1 cellular context compared by ENCODE assay signal in the genomic region with DNA sequence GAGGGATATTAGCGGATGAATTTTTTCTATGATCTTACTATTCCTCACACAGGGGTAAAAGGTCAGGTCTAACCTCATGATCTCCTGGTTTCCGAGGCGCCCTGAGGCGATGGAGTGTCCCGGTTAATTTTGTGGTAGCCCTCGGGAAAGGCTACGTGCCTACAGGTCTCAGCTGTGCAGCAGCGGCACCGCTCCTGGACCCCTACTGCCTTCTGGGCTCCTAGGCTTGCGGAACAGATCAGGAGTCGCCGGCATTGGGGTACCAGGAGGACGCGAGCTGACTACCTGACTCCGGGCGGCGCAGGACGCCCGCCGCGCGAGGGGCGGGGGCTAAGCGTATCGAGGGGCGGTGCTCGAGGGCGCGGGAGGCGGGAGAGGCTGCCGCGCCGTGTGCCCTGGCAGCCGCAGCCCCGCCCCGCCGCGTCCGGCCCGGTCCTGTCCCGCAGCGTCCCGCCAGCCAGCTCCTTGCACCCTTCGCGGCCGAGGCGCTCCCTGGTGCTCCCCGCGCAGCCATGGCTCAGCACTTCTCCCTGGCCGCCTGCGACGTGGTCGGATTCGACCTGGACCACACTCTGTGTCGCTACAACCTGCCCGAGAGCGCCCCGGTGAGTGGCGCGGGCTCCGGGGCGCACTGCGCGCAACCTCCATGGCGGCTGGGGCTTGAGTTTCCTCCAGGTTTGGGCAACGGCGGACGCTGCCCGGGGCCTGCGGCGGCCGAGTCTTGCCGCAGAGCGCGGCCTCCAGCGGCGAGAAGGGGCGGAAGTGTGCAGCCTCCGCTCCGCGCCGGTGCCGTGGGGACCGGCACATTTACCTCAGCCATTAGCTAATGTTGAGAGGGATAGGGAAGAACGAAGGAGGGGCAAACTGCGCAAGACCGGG.
A peak's percentile ranks its signal among the peaks of the same experiment; 100 is the strongest.
TF ChIP-seq lines count a peak whose summit lies in the region.

A gene (plus strand): TSS at position 435 of the 879 bp plus-strand sequence. CDS start 78 bp downstream, at position 513.

TF ChIP-seq in HepG2, 621 proteins besides CTCF, POLR2A, EP300 and RAD21 (continued from another document and continues in another):
- TF ChIP-seq, protein P1, sequence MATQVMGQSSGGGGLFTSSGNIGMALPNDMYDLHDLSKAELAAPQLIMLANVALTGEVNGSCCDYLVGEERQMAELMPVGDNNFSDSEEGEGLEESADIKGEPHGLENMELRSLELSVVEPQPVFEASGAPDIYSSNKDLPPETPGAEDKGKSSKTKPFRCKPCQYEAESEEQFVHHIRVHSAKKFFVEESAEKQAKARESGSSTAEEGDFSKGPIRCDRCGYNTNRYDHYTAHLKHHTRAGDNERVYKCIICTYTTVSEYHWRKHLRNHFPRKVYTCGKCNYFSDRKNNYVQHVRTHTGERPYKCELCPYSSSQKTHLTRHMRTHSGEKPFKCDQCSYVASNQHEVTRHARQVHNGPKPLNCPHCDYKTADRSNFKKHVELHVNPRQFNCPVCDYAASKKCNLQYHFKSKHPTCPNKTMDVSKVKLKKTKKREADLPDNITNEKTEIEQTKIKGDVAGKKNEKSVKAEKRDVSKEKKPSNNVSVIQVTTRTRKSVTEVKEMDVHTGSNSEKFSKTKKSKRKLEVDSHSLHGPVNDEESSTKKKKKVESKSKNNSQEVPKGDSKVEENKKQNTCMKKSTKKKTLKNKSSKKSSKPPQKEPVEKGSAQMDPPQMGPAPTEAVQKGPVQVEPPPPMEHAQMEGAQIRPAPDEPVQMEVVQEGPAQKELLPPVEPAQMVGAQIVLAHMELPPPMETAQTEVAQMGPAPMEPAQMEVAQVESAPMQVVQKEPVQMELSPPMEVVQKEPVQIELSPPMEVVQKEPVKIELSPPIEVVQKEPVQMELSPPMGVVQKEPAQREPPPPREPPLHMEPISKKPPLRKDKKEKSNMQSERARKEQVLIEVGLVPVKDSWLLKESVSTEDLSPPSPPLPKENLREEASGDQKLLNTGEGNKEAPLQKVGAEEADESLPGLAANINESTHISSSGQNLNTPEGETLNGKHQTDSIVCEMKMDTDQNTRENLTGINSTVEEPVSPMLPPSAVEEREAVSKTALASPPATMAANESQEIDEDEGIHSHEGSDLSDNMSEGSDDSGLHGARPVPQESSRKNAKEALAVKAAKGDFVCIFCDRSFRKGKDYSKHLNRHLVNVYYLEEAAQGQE (IDR thresholded peaks at IDR 0.05; ENCODE audit: borderline replicate concordance in 1 of 2, low read depth in 1 of 2, low read length in 2 of 2) = peak in 1 of 2 experiments; percentile 33; a peak in 1 of 4 replicates
- TF ChIP-seq ZNF432 (CRISPR knock-in tag; IDR thresholded peaks at IDR 0.05; ENCODE audit: borderline replicate concordance) = no peak
- peak; percentile 24; the same call in 1 of the 2 replicates for TF ChIP-seq ZNF367 (CRISPR knock-in tag; IDR thresholded peaks at IDR 0.05; ENCODE audit: borderline replicate concordance)
- TF ChIP-seq FOSL2 (CRISPR knock-in tag; IDR thresholded peaks at IDR 0.05) = no peak
- TF ChIP-seq FOXM1 (CRISPR knock-in tag; IDR thresholded peaks at IDR 0.05) = peak; percentile 89
- TF ChIP-seq TBX2 (CRISPR knock-in tag; IDR thresholded peaks at IDR 0.05; ENCODE audit: borderline replicate concordance) = peak; percentile 94
- no peak for TF ChIP-seq KDM6A (CRISPR knock-in tag; IDR thresholded peaks at IDR 0.05; ENCODE audit: low read depth)
- 0 out of 2 replicates have a peak, but pooled peaks have one; percentile 8 for TF ChIP-seq NFE2 (CRISPR knock-in tag; IDR thresholded peaks at IDR 0.05)
- no peak for TF ChIP-seq ZNF33A (CRISPR knock-in tag; IDR thresholded peaks at IDR 0.05; ENCODE audit: borderline replicate concordance)
- peak; percentile 97 for TF ChIP-seq HDAC1 (CRISPR knock-in tag; IDR thresholded peaks at IDR 0.05)
- TF ChIP-seq, protein P2, sequence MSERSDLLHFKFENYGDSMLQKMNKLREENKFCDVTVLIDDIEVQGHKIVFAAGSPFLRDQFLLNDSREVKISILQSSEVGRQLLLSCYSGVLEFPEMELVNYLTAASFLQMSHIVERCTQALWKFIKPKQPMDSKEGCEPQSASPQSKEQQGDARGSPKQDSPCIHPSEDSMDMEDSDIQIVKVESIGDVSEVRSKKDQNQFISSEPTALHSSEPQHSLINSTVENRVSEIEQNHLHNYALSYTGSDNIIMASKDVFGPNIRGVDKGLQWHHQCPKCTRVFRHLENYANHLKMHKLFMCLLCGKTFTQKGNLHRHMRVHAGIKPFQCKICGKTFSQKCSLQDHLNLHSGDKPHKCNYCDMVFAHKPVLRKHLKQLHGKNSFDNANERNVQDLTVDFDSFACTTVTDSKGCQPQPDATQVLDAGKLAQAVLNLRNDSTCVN (CRISPR knock-in tag; IDR thresholded peaks at IDR 0.05; ENCODE audit: borderline replicate concordance) = peak; percentile 17; the same call in 1 of the 2 replicates
- TF ChIP-seq NCOA2 (CRISPR knock-in tag; IDR thresholded peaks at IDR 0.05) = peak; percentile 59; the same call in 1 of the 2 replicates
- TF ChIP-seq ZNF44 (CRISPR knock-in tag; IDR thresholded peaks at IDR 0.05) = peak; percentile 85
- TF ChIP-seq, protein P3, sequence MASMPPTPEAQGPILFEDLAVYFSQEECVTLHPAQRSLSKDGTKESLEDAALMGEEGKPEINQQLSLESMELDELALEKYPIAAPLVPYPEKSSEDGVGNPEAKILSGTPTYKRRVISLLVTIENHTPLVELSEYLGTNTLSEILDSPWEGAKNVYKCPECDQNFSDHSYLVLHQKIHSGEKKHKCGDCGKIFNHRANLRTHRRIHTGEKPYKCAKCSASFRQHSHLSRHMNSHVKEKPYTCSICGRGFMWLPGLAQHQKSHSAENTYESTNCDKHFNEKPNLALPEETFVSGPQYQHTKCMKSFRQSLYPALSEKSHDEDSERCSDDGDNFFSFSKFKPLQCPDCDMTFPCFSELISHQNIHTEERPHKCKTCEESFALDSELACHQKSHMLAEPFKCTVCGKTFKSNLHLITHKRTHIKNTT (CRISPR knock-in tag; IDR thresholded peaks at IDR 0.05) = no peak
- TF ChIP-seq ZFP36 (IDR thresholded peaks at IDR 0.05; ENCODE audit: borderline replicate concordance, low read depth, low read length, partially characterized antibody) = no peak
- TF ChIP-seq, protein P4, sequence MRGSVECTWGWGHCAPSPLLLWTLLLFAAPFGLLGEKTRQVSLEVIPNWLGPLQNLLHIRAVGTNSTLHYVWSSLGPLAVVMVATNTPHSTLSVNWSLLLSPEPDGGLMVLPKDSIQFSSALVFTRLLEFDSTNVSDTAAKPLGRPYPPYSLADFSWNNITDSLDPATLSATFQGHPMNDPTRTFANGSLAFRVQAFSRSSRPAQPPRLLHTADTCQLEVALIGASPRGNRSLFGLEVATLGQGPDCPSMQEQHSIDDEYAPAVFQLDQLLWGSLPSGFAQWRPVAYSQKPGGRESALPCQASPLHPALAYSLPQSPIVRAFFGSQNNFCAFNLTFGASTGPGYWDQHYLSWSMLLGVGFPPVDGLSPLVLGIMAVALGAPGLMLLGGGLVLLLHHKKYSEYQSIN (CRISPR knock-in tag; IDR thresholded peaks at IDR 0.05; ENCODE audit: borderline replicate concordance) = no peak
- TF ChIP-seq PRPF4 (IDR thresholded peaks at IDR 0.05; ENCODE audit: low read depth, low read length, poor library complexity, severe bottlenecking) = no peak
- TF ChIP-seq, protein P5, sequence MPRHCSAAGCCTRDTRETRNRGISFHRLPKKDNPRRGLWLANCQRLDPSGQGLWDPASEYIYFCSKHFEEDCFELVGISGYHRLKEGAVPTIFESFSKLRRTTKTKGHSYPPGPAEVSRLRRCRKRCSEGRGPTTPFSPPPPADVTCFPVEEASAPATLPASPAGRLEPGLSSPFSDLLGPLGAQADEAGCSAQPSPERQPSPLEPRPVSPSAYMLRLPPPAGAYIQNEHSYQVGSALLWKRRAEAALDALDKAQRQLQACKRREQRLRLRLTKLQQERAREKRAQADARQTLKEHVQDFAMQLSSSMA (CRISPR knock-in tag; IDR thresholded peaks at IDR 0.05) = peak; percentile 97
- peak; percentile 100 for TF ChIP-seq RBFOX2 (IDR thresholded peaks at IDR 0.05; ENCODE audit: low read depth, low read length)
- TF ChIP-seq, protein P6, sequence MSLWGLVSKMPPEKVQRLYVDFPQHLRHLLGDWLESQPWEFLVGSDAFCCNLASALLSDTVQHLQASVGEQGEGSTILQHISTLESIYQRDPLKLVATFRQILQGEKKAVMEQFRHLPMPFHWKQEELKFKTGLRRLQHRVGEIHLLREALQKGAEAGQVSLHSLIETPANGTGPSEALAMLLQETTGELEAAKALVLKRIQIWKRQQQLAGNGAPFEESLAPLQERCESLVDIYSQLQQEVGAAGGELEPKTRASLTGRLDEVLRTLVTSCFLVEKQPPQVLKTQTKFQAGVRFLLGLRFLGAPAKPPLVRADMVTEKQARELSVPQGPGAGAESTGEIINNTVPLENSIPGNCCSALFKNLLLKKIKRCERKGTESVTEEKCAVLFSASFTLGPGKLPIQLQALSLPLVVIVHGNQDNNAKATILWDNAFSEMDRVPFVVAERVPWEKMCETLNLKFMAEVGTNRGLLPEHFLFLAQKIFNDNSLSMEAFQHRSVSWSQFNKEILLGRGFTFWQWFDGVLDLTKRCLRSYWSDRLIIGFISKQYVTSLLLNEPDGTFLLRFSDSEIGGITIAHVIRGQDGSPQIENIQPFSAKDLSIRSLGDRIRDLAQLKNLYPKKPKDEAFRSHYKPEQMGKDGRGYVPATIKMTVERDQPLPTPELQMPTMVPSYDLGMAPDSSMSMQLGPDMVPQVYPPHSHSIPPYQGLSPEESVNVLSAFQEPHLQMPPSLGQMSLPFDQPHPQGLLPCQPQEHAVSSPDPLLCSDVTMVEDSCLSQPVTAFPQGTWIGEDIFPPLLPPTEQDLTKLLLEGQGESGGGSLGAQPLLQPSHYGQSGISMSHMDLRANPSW (CRISPR knock-in tag; IDR thresholded peaks at IDR 0.05; ENCODE audit: borderline replicate concordance) = no peak
- TF ChIP-seq ONECUT2 (CRISPR knock-in tag; IDR thresholded peaks at IDR 0.05) = no peak
- TF ChIP-seq ZNF549 (CRISPR knock-in tag; IDR thresholded peaks at IDR 0.05) = peak; percentile 89; the same call in 1 of the 2 replicates
- peak; percentile 98 for TF ChIP-seq ZNF501 (CRISPR knock-in tag; IDR thresholded peaks at IDR 0.05)
- TF ChIP-seq, protein P7, sequence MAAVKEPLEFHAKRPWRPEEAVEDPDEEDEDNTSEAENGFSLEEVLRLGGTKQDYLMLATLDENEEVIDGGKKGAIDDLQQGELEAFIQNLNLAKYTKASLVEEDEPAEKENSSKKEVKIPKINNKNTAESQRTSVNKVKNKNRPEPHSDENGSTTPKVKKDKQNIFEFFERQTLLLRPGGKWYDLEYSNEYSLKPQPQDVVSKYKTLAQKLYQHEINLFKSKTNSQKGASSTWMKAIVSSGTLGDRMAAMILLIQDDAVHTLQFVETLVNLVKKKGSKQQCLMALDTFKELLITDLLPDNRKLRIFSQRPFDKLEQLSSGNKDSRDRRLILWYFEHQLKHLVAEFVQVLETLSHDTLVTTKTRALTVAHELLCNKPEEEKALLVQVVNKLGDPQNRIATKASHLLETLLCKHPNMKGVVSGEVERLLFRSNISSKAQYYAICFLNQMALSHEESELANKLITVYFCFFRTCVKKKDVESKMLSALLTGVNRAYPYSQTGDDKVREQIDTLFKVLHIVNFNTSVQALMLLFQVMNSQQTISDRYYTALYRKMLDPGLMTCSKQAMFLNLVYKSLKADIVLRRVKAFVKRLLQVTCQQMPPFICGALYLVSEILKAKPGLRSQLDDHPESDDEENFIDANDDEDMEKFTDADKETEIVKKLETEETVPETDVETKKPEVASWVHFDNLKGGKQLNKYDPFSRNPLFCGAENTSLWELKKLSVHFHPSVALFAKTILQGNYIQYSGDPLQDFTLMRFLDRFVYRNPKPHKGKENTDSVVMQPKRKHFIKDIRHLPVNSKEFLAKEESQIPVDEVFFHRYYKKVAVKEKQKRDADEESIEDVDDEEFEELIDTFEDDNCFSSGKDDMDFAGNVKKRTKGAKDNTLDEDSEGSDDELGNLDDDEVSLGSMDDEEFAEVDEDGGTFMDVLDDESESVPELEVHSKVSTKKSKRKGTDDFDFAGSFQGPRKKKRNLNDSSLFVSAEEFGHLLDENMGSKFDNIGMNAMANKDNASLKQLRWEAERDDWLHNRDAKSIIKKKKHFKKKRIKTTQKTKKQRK (IDR thresholded peaks at IDR 0.05; ENCODE audit: low read length) = no peak
- peak; percentile 60 for TF ChIP-seq HMG20B (CRISPR knock-in tag; conservative IDR thresholded peaks at IDR 0.05)
- TF ChIP-seq THAP11 (CRISPR knock-in tag; IDR thresholded peaks at IDR 0.05) = peak; percentile 81
- TF ChIP-seq MEIS1 (CRISPR knock-in tag; IDR thresholded peaks at IDR 0.05; ENCODE audit: borderline replicate concordance) = peak; percentile 65; the same call in 1 of the 2 replicates
- TF ChIP-seq POLR2AphosphoS5 (IDR thresholded peaks at IDR 0.05; ENCODE audit: low read depth, low read length) = peak; percentile 90
- TF ChIP-seq HOXA5 (CRISPR knock-in tag; IDR thresholded peaks at IDR 0.05) = peak; percentile 96
- peak; percentile 65; the same call in 1 of the 2 replicates for TF ChIP-seq RXRA (CRISPR knock-in tag; IDR thresholded peaks at IDR 0.05)
- TF ChIP-seq XRCC5 (optimal IDR thresholded peaks at IDR 0.05; ENCODE audit: low read length) = peak; percentile 86
- TF ChIP-seq, protein P8, sequence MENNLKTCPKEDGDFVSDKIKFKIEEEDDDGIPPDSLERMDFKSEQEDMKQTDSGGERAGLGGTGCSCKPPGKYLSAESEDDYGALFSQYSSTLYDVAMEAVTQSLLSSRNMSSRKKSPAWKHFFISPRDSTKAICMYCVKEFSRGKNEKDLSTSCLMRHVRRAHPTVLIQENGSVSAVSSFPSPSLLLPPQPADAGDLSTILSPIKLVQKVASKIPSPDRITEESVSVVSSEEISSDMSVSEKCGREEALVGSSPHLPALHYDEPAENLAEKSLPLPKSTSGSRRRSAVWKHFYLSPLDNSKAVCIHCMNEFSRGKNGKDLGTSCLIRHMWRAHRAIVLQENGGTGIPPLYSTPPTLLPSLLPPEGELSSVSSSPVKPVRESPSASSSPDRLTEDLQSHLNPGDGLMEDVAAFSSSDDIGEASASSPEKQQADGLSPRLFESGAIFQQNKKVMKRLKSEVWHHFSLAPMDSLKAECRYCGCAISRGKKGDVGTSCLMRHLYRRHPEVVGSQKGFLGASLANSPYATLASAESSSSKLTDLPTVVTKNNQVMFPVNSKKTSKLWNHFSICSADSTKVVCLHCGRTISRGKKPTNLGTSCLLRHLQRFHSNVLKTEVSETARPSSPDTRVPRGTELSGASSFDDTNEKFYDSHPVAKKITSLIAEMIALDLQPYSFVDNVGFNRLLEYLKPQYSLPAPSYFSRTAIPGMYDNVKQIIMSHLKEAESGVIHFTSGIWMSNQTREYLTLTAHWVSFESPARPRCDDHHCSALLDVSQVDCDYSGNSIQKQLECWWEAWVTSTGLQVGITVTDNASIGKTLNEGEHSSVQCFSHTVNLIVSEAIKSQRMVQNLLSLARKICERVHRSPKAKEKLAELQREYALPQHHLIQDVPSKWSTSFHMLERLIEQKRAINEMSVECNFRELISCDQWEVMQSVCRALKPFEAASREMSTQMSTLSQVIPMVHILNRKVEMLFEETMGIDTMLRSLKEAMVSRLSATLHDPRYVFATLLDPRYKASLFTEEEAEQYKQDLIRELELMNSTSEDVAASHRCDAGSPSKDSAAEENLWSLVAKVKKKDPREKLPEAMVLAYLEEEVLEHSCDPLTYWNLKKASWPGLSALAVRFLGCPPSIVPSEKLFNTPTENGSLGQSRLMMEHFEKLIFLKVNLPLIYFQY (CRISPR knock-in tag; IDR thresholded peaks at IDR 0.05; ENCODE audit: borderline replicate concordance) = peak; percentile 92
- TF ChIP-seq ATAD3A (CRISPR knock-in tag; IDR thresholded peaks at IDR 0.05) = no peak; the same call in 1 of the 2 replicates
